In the genomic region with DNA sequence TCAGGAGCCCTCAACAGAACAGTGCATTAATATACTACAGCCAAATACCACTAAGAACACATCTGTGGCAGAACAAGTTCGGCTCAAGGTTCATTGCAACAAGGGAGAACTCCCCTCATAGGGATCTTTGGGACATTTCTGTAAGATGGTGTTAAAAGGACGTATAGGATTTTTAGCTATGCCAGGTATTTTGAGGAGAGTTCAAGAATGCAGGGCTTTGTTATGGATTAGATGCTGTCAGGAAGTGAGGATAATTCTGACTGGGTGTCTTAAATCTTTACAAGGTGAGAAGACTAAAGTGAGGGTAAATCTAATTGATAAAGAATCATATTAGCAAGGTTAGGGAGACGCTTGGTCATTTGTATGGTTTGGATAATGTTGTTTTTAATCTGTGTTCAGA, we compare ENCODE assay signal across 25 cellular contexts.
"Had no signal": no experiment of that assay in that cellular context is flagged by ENCODE, and none has a peak within 500 bp of the region (broad histone marks: within the 10 kb centered on the region; RNA-seq: fewer than 3 reads in every experiment).

No MANE protein-coding gene starts in this region.

- H3K27ac Mint-ChIP-seq: memory B cell; nephron; stimulated activated effector memory CD8-positive, alpha-beta T cell treated with anti-CD3 and anti-CD28 coated beads, Interleukin-12 subunit alpha, Interleukin-12 subunit beta, amount 100 ng/mL, for 72 hours; stimulated activated naive CD8-positive, alpha-beta T cell treated with anti-CD3 and anti-CD28 coated beads, Interleukin-15, amount 100 ng/mL, for 72 hours had no signal

- H3K36me3 ChIP-seq: colonic mucosa, esophagus squamous epithelium, gastroesophageal sphincter, left lung, lower lobe of right lung, pancreas, right lobe of liver, tibial nerve, upper lobe of right lung, vagina had no signal

- H3K4me3 Mint-ChIP-seq: memory B cell; nephron; stimulated activated effector memory CD8-positive, alpha-beta T cell treated with anti-CD3 and anti-CD28 coated beads, Interleukin-12 subunit alpha, Interleukin-12 subunit beta, amount 100 ng/mL, for 72 hours; stimulated activated naive CD8-positive, alpha-beta T cell treated with anti-CD3 and anti-CD28 coated beads, Interleukin-15, amount 100 ng/mL, for 72 hours had no signal

- H3K9me3 Mint-ChIP-seq: memory B cell; nephron; stimulated activated effector memory CD8-positive, alpha-beta T cell treated with anti-CD3 and anti-CD28 coated beads, Interleukin-12 subunit alpha, Interleukin-12 subunit beta, amount 100 ng/mL, for 72 hours had no signal

- H3K4me1 Mint-ChIP-seq: nephron had no signal

- H3K27ac ChIP-seq: colonic mucosa, esophagus squamous epithelium, gastroesophageal sphincter, left lung, lower lobe of right lung, pancreas, psoas muscle, right lobe of liver, testis, tibial nerve, upper lobe of right lung, vagina had no signal

- H3K27me3 ChIP-seq: colonic mucosa, esophagus squamous epithelium, gastroesophageal sphincter, left lung, pancreas, right lobe of liver, testis, tibial nerve, upper lobe of right lung, vagina had no signal

- DNase-seq: colonic mucosa; dermis blood vessel endothelial cell; esophagus squamous epithelium; foreskin fibroblast; glutamatergic neuron; islet precursor cell; left lung; lower lobe of right lung; midbrain; occipital lobe; pancreas; psoas muscle; retina; right lobe of liver; stimulated activated CD4-positive, alpha-beta T cell treated with anti-CD3 and anti-CD28 coated beads, Interleukin-4, amount 100 ng/mL, for 1 hour; stimulated activated CD8-positive, alpha-beta memory T cell treated with anti-CD3 and anti-CD28 coated beads, Interleukin-4, amount 100 ng/mL, for 48 hours; stimulated activated naive CD8-positive, alpha-beta T cell treated with anti-CD3 and anti-CD28 coated beads, Interleukin-15, amount 100 ng/mL, for 72 hours; testis; upper lobe of right lung had no signal

- ATAC-seq: gastroesophageal sphincter; left lung; lower lobe of right lung; pancreas; psoas muscle; right lobe of liver; stimulated activated effector memory CD8-positive, alpha-beta T cell treated with anti-CD3 and anti-CD28 coated beads, Interleukin-12 subunit alpha, Interleukin-12 subunit beta, amount 100 ng/mL, for 72 hours; stimulated activated naive CD8-positive, alpha-beta T cell treated with anti-CD3 and anti-CD28 coated beads, Interleukin-15, amount 100 ng/mL, for 72 hours; upper lobe of right lung had no signal

- H3K4me3 ChIP-seq: colonic mucosa, esophagus squamous epithelium, gastroesophageal sphincter, left lung, lower lobe of right lung, pancreas, psoas muscle, right lobe of liver, testis, tibial nerve, upper lobe of right lung, vagina had no signal

- H3K36me3 Mint-ChIP-seq: memory B cell had no signal

- FAIRE-seq: pancreas had no signal

- H3K27me3 Mint-ChIP-seq: memory B cell; stimulated activated naive CD8-positive, alpha-beta T cell treated with anti-CD3 and anti-CD28 coated beads, Interleukin-15, amount 100 ng/mL, for 72 hours had no signal

- H3K4me1 ChIP-seq: colonic mucosa, esophagus squamous epithelium, gastroesophageal sphincter, left lung, lower lobe of right lung, psoas muscle, right lobe of liver, testis, tibial nerve, upper lobe of right lung, vagina had no signal

- H3K9me3 ChIP-seq: colonic mucosa, esophagus squamous epithelium, gastroesophageal sphincter, left lung, lower lobe of right lung, pancreas, psoas muscle, right lobe of liver, testis, tibial nerve, upper lobe of right lung, vagina had no signal
